Comparison of ENCODE assay signal across 8 cellular contexts in genomic region chr15:100713163-100713867, GRCh38.
DNase-seq lines count a peak whose midpoint lies in the region; ATAC-seq, FAIRE-seq and TF ChIP-seq lines count a peak whose summit lies in the region.
"Had no signal": no experiment of that assay in that cellular context is flagged by ENCODE, and none has a peak within 500 bp of the region (broad histone marks: within the 10 kb centered on the region; RNA-seq: fewer than 3 reads in every experiment).

No MANE protein-coding gene starts in this region.

- H3K4me3 ChIP-seq in astrocyte (ENCODE audit: insufficient read depth, low read depth, low read length) (no peak overlapping the region), transverse colon (no peak overlapping the region)

- H3K9me3 Mint-ChIP-seq in astrocyte (ENCODE audit: unreplicated experiment) = peaks cover 9% of the 10 kb centered on the region

- peak overlapping the region; percentile 75 for H3K9ac ChIP-seq in astrocyte (ENCODE audit: low read length)

- peaks cover 6% of the 10 kb centered on the region for H3K4me1 Mint-ChIP-seq in astrocyte (ENCODE audit: low read depth, unreplicated experiment)

- peak overlapping the region; percentile 62 for H2AFZ ChIP-seq in astrocyte (ENCODE audit: low read depth, low read length)

- no peak for TF ChIP-seq EP300 in transverse colon (IDR thresholded peaks at IDR 0.05; ENCODE audit: low read depth)

- H3K27ac ChIP-seq in astrocyte (ENCODE audit: low read depth, low read length) = peak overlapping the region; percentile 84
- H3K27ac ChIP-seq in transverse colon = peak overlapping the region; percentile 36 to 57 (median 44)

- H3K27me3 ChIP-seq in astrocyte (ENCODE audit: insufficient read depth, low read length) (no peaks in the 10 kb centered on the region), transverse colon (no peaks in the 10 kb centered on the region)

- H3K9me3 ChIP-seq in astrocyte (ENCODE audit: insufficient read depth, low read depth, low read length) (no peaks in the 10 kb centered on the region), transverse colon (no peaks in the 10 kb centered on the region)

- H3K27ac Mint-ChIP-seq in astrocyte (ENCODE audit: unreplicated experiment) = peak overlapping the region; percentile 75

- H3K79me2 ChIP-seq in astrocyte (ENCODE audit: insufficient read depth, low read length) = no peaks in the 10 kb centered on the region

- no peaks in the 10 kb centered on the region for H4K20me1 ChIP-seq in astrocyte (ENCODE audit: insufficient read depth, low read length)

- H3K36me3 ChIP-seq in astrocyte (ENCODE audit: insufficient read depth, low read length) (no peaks in the 10 kb centered on the region), transverse colon (no peaks in the 10 kb centered on the region)

- TF ChIP-seq POLR2A in transverse colon (IDR thresholded peaks at IDR 0.05) = no peak

- no peak for TF ChIP-seq CTCF in astrocyte (IDR thresholded peaks at IDR 0.05; ENCODE audit: insufficient read depth, low read depth, low read length)
- no peak for TF ChIP-seq CTCF in transverse colon (IDR thresholded peaks at IDR 0.05)

- H3K4me1 ChIP-seq in astrocyte (ENCODE audit: insufficient read depth, low read length) = peaks cover 18% of the 10 kb centered on the region
- peaks cover 0 to 16% (median 0%) of the 10 kb centered on the region in 4 donors for H3K4me1 ChIP-seq in transverse colon

- DNase-seq in HS-27A (ENCODE audit: low read depth) = peak; percentile 86
- DNase-seq in astrocyte (ENCODE audit: low read depth) = peak; percentile 89
- DNase-seq in islet precursor cell = peak; percentile 86
- DNase-seq in transverse colon = peak; percentile 45
- DNase-seq in GDM1 (lab: John Stamatoyannopoulos, UW) = no peak
- DNase-seq in DMS79 treated with DMSO at 0.1 percent for 48 hours (lab: John Stamatoyannopoulos, UW) = no peak
- DNase-seq: NCI-H1694 had no signal

- no peak overlapping the region for H3K4me3 Mint-ChIP-seq in astrocyte (ENCODE audit: unreplicated experiment)

- H3K27me3 Mint-ChIP-seq in astrocyte (ENCODE audit: low read depth, unreplicated experiment) = peaks cover 12% of the 10 kb centered on the region

- ATAC-seq in GM18861 (IDR thresholded peaks at IDR 0.05; ENCODE audit: unreplicated experiment) = no peak

- in situ Hi-C loops in transverse colon (cut with MboI; ENCODE audit: low pct_ligation_motif_present in 1 of 4, low pct_unique_long_range_greater_than_20kb in 1 of 4, low sequenced_read_pairs in 3 of 4) = no loop called here

- no peaks in the 10 kb centered on the region for H3K36me3 Mint-ChIP-seq in astrocyte (ENCODE audit: low read depth, unreplicated experiment)

- peak; percentile 34 for FAIRE-seq in astrocyte (lab: Jason Lieb, UNC)

- WGBS in transverse colon (ENCODE audit: low coverage in 1 of 2), 2 donors = 54 to 77% methylated on average over 7 to 22 of the region's 22 CpGs

- intact Hi-C loops in transverse colon (cut with DNase I; ENCODE audit: low total_unique reads) = no loop called here

- H3K4me2 ChIP-seq in astrocyte (ENCODE audit: low read length) = peak overlapping the region; percentile 44

Comparison
In these comparisons a context has a peak if more than half of its experiments do, and no peak if none do; other contexts are left out.
1. DNase-seq: peak in HS-27A (single experiment), astrocyte (single experiment), islet precursor cell (single experiment) and transverse colon (single experiment); none in GDM1 (single experiment) and DMS79 treated with DMSO at 0.1 percent for 48 hours (single experiment).